In genomic region chr17:56833023-56833811, GRCh38 we compare ENCODE assay signal across 1 cellular context.
A peak's percentile ranks its signal among the peaks of the same experiment; 100 is the strongest.
TF ChIP-seq lines count a peak whose summit lies in the region.

No MANE protein-coding gene starts in this region.

TF ChIP-seq in HepG2, 621 proteins besides CTCF, POLR2A, EP300 and RAD21 (continued from another document and continues in another):
- TF ChIP-seq NRL (CRISPR knock-in tag; IDR thresholded peaks at IDR 0.05; ENCODE audit: borderline replicate concordance) (no peak; the same call in 1 of the 2 replicates), ZNF3 (CRISPR knock-in tag; IDR thresholded peaks at IDR 0.05) (no peak), LBX2 (CRISPR knock-in tag; IDR thresholded peaks at IDR 0.05; ENCODE audit: borderline replicate concordance) (0 out of 2 replicates have a peak, but pooled peaks have one; percentile 28), NFE2 (CRISPR knock-in tag; IDR thresholded peaks at IDR 0.05) (no peak), CREB3 (CRISPR knock-in tag; IDR thresholded peaks at IDR 0.05) (no peak), ATF1 (CRISPR knock-in tag; IDR thresholded peaks at IDR 0.05) (no peak), ZNF703 (CRISPR knock-in tag; IDR thresholded peaks at IDR 0.05; ENCODE audit: borderline replicate concordance) (no peak), CBX5 (CRISPR knock-in tag; IDR thresholded peaks at IDR 0.05; ENCODE audit: borderline replicate concordance) (0 out of 2 replicates have a peak, but pooled peaks have one; percentile 16), JUN (CRISPR knock-in tag; IDR thresholded peaks at IDR 0.05) (peak; percentile 52; the same call in 1 of the 2 replicates), ZNF552 (CRISPR knock-in tag; IDR thresholded peaks at IDR 0.05; ENCODE audit: borderline replicate concordance) (no peak; the same call in 1 of the 2 replicates), ZBTB49 (CRISPR knock-in tag; IDR thresholded peaks at IDR 0.05; ENCODE audit: borderline replicate concordance) (no peak), ZSCAN22 (CRISPR knock-in tag; IDR thresholded peaks at IDR 0.05) (no peak), SP2 (CRISPR knock-in tag; IDR thresholded peaks at IDR 0.05) (no peak), ZNF296 (CRISPR knock-in tag; conservative IDR thresholded peaks at IDR 0.05) (no peak), CEBPB (IDR thresholded peaks at IDR 0.05; ENCODE audit: borderline replicate concordance, low read depth, low read length) (no peak), ZGPAT (CRISPR knock-in tag; IDR thresholded peaks at IDR 0.05) (no peak; the same call in 1 of the 2 replicates), ZNF580 (CRISPR knock-in tag; IDR thresholded peaks at IDR 0.05; ENCODE audit: borderline replicate concordance, low read depth) (0 out of 2 replicates have a peak, but pooled peaks have one; percentile 4), NONO (IDR thresholded peaks at IDR 0.05) (no peak), NONO (CRISPR knock-in tag; conservative IDR thresholded peaks at IDR 0.05) (peak; percentile 48; the same call in 1 of the 2 replicates), ZNF44 (CRISPR knock-in tag; IDR thresholded peaks at IDR 0.05) (0 out of 2 replicates have a peak, but pooled peaks have one; percentile 72), ZNF281 (CRISPR knock-in tag; IDR thresholded peaks at IDR 0.05; ENCODE audit: borderline replicate concordance) (no peak), KMT2A (CRISPR knock-in tag; IDR thresholded peaks at IDR 0.05) (peak; percentile 32; the same call in 1 of the 2 replicates), MEF2D (CRISPR knock-in tag; IDR thresholded peaks at IDR 0.05) (no peak), REXO4 (CRISPR knock-in tag; IDR thresholded peaks at IDR 0.05; ENCODE audit: borderline replicate concordance) (no peak), BRD4 (CRISPR knock-in tag; IDR thresholded peaks at IDR 0.05) (no peak), ZNF274 (CRISPR knock-in tag; IDR thresholded peaks at IDR 0.05) (no peak), CBX2 (IDR thresholded peaks at IDR 0.05; ENCODE audit: low read depth, low read length) (no peak), CBX2 (CRISPR knock-in tag; IDR thresholded peaks at IDR 0.05; ENCODE audit: low read depth) (no peak), STAT5B (CRISPR knock-in tag; IDR thresholded peaks at IDR 0.05) (no peak), ZBTB44 (CRISPR knock-in tag; IDR thresholded peaks at IDR 0.05) (no peak), RFXANK (CRISPR knock-in tag; IDR thresholded peaks at IDR 0.05) (no peak), ZNF746 (CRISPR knock-in tag; IDR thresholded peaks at IDR 0.05) (no peak; the same call in 1 of the 2 replicates), ZNF280D (CRISPR knock-in tag; IDR thresholded peaks at IDR 0.05) (no peak), TBX2 (CRISPR knock-in tag; IDR thresholded peaks at IDR 0.05; ENCODE audit: borderline replicate concordance) (no peak), RARG (CRISPR knock-in tag; IDR thresholded peaks at IDR 0.05; ENCODE audit: low read depth) (no peak), RFX3 (CRISPR knock-in tag; IDR thresholded peaks at IDR 0.05) (no peak), CENPX (CRISPR knock-in tag; IDR thresholded peaks at IDR 0.05) (no peak), ZBED4 (CRISPR knock-in tag; IDR thresholded peaks at IDR 0.05; ENCODE audit: borderline replicate concordance) (no peak), ZNF672 (CRISPR knock-in tag; IDR thresholded peaks at IDR 0.05) (peak; percentile 97), ZNF720 (CRISPR knock-in tag; IDR thresholded peaks at IDR 0.05) (no peak), ZFX (CRISPR knock-in tag; IDR thresholded peaks at IDR 0.05; ENCODE audit: low read depth) (no peak)
